2 cellular contexts compared by ENCODE assay signal in the genomic region with DNA sequence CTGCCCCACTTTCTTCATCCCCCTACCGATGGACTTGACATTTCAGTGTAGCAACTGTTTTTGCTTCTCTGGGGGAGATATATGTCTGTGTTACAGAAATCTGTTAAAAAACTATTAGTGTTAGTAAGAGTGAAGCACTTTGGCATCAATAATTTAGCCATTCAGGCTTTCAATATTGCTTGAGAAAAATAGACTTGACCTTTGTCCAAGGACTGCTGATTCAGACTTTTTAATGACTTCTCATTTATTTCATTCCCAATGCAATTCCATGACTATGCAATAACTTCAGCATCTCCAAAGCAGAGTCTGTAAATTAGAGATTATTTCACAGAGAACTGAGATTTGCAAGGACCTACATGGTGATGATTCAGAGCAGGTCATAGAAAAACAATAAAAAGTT.
TF ChIP-seq lines count a peak whose summit lies in the region.

No MANE protein-coding gene starts in this region.

TF ChIP-seq in A549, 52 proteins besides CTCF, POLR2A, EP300 and RAD21:
- no peak for TF ChIP-seq EHMT2 (IDR thresholded peaks at IDR 0.05; ENCODE audit: low read depth)
- peak; percentile 64 for TF ChIP-seq MAFK (IDR thresholded peaks at IDR 0.05; ENCODE audit: partially characterized antibody)
TF ChIP-seq in A549: peak in this region for 1.

TF ChIP-seq in IMR-90, 13 proteins besides CTCF, POLR2A, EP300 and RAD21:
- TF ChIP-seq MAFK (IDR thresholded peaks at IDR 0.05; ENCODE audit: low read depth, low read length), result peak; percentile 31; the same call in 1 of the 2 replicates
- TF ChIP-seq CEBPB (IDR thresholded peaks at IDR 0.05; ENCODE audit: low read depth, low read length), result no peak
